In genomic region chr3:108589081-108589997, GRCh38 we compare ENCODE assay signal across 1 cellular context.
TF ChIP-seq lines count a peak whose summit lies in the region.

Gene CIP2A, minus strand, starts transcription at chr3:108589438. Its CDS starts 63 bp downstream, at chr3:108589375.
Gene DZIP3, plus strand, starts transcription at chr3:108589722. Its CDS starts 15,685 bp downstream, at chr3:108605407.

TF ChIP-seq in HCT116, 20 proteins besides CTCF, POLR2A, EP300 and RAD21 (continued from another document):
- TF ChIP-seq ZNF274 (IDR thresholded peaks at IDR 0.05; ENCODE audit: low read depth, low read length) (no peak), SP1 (IDR thresholded peaks at IDR 0.05; ENCODE audit: low read depth) (peak; percentile 55; the same call in 1 of the 2 replicates), CBX3 (IDR thresholded peaks at IDR 0.05; ENCODE audit: low read depth) (peak; percentile 87; the same call in 1 of the 2 replicates), FOSL1 (IDR thresholded peaks at IDR 0.05; ENCODE audit: low read depth) (no peak; the same call in 1 of the 2 replicates), ZFX (IDR thresholded peaks at IDR 0.05) (peak; percentile 60; the same call in 1 of the 2 replicates), MAX (IDR thresholded peaks at IDR 0.05) (peak; percentile 79)
